In the genomic region with DNA sequence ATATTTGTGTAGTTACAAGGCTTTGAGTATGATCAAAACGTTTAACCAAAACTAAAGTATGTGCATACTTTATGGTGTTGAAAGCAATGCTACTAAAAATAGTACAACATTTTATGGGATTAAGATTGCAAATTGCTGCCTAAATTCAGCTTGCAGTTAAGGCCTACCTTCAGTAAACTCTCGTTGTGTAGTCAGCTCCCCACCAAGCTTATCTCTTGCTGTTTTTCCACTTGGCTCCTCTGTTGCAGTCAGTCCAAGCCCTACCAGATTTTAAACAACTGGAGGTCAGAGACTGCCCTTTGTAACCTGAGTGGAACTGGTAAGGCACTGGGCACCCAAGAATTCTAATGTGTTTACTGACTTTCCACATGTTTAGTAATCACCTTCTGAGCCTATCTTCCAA, we compare ENCODE assay signal across 11 cellular contexts. TPM values are rescaled to one million over a fixed set of nuclear protein-coding genes. Genes with fewer than 3 reads are reported as not detected.
DNase-seq lines count a peak whose midpoint lies in the region; ATAC-seq and TF ChIP-seq lines count a peak whose summit lies in the region.
"Had no signal": no experiment of that assay in that cellular context is flagged by ENCODE, and none has a peak within 500 bp of the region (broad histone marks: within the 10 kb centered on the region; RNA-seq: fewer than 3 reads in every experiment).

No MANE protein-coding gene starts in this region.

- no peaks in the 10 kb centered on the region for H3K9me3 Mint-ChIP-seq in activated T-helper 17 cell treated with anti-CD3 and anti-CD28 coated beads, Interleukin-2, amount 50 U/mL, for 72 hours
- no peaks in the 10 kb centered on the region for H3K9me3 Mint-ChIP-seq in stimulated activated effector memory CD8-positive, alpha-beta T cell treated with anti-CD3 and anti-CD28 coated beads, Interleukin-12 subunit alpha, Interleukin-12 subunit beta, amount 100 ng/mL, for 72 hours

- H3K27me3 ChIP-seq in right cardiac atrium (ENCODE audit: control insufficient read depth, insufficient read depth) = no peaks in the 10 kb centered on the region
- no peaks in the 10 kb centered on the region for H3K27me3 ChIP-seq in sigmoid colon

- H3K36me3 ChIP-seq in sigmoid colon = no peaks in the 10 kb centered on the region

- H3K36me3 Mint-ChIP-seq in activated T-helper 17 cell treated with anti-CD3 and anti-CD28 coated beads, Interleukin-2, amount 50 U/mL, for 72 hours (ENCODE audit: low read depth) = peaks cover 55% of the 10 kb centered on the region
- H3K36me3 Mint-ChIP-seq in stimulated activated effector memory CD8-positive, alpha-beta T cell treated with anti-CD3 and anti-CD28 coated beads, Interleukin-12 subunit alpha, Interleukin-12 subunit beta, amount 100 ng/mL, for 72 hours = peaks cover 22% of the 10 kb centered on the region

- intact Hi-C loops in right cardiac atrium (cut with DNase I) = no loop called here
- intact Hi-C loops in sigmoid colon (cut with DNase I) = no loop called here

- peak overlapping the region; percentile 5; the same call in 1 of the 2 replicates for H3K27ac ChIP-seq in VCaP
- peak overlapping the region; percentile 63 for H3K27ac ChIP-seq in right cardiac atrium (ENCODE audit: low read length)
- H3K27ac ChIP-seq in sigmoid colon = peak overlapping the region; percentile 60 to 75 (median 62)
- H3K27ac ChIP-seq: parathyroid adenoma had no signal

- H3K27ac Mint-ChIP-seq in activated T-helper 17 cell treated with anti-CD3 and anti-CD28 coated beads, Interleukin-2, amount 50 U/mL, for 72 hours = no peak overlapping the region
- no peak overlapping the region for H3K27ac Mint-ChIP-seq in stimulated activated effector memory CD8-positive, alpha-beta T cell treated with anti-CD3 and anti-CD28 coated beads, Interleukin-12 subunit alpha, Interleukin-12 subunit beta, amount 100 ng/mL, for 72 hours
- H3K27ac Mint-ChIP-seq: activated CD8-positive, alpha-beta memory T cell treated with anti-CD3 and anti-CD28 coated beads, Interleukin-2, amount 10 ng/mL, durations not matched to agents 7 days and 5 days had no signal

- no peak for TF ChIP-seq EP300 in sigmoid colon (IDR thresholded peaks at IDR 0.05)

- no peak for TF ChIP-seq POLR2A in sigmoid colon (IDR thresholded peaks at IDR 0.05)

- H3K27me3 Mint-ChIP-seq in activated T-helper 17 cell treated with anti-CD3 and anti-CD28 coated beads, Interleukin-2, amount 50 U/mL, for 72 hours = no peaks in the 10 kb centered on the region
- H3K27me3 Mint-ChIP-seq: activated CD8-positive, alpha-beta memory T cell treated with anti-CD3 and anti-CD28 coated beads, Interleukin-2, amount 10 ng/mL, durations not matched to agents 7 days and 5 days had no signal

- H3K9me3 ChIP-seq in right cardiac atrium (ENCODE audit: control insufficient read depth, low read length) (no peaks in the 10 kb centered on the region), sigmoid colon (no peaks in the 10 kb centered on the region)

- H3K4me1 Mint-ChIP-seq in activated T-helper 17 cell treated with anti-CD3 and anti-CD28 coated beads, Interleukin-2, amount 50 U/mL, for 72 hours = peaks cover 37% of the 10 kb centered on the region
- H3K4me1 Mint-ChIP-seq in stimulated activated effector memory CD8-positive, alpha-beta T cell treated with anti-CD3 and anti-CD28 coated beads, Interleukin-12 subunit alpha, Interleukin-12 subunit beta, amount 100 ng/mL, for 72 hours = peaks cover 45% of the 10 kb centered on the region

- H3K4me1 ChIP-seq in right cardiac atrium (ENCODE audit: control insufficient read depth, insufficient read depth, low read length) (peaks cover 10% of the 10 kb centered on the region), sigmoid colon (peaks cover 0 to 54% (median 32%) of the 10 kb centered on the region in 4 donors)

- TF ChIP-seq CTCF in VCaP (conservative IDR thresholded peaks at IDR 0.05) = no peak
- TF ChIP-seq CTCF in sigmoid colon (IDR thresholded peaks at IDR 0.05) = no peak

- DNase-seq in H4 (ENCODE audit: low spot score) (peak; percentile 14), right cardiac atrium (no peak), sigmoid colon (no peak), GDM1 (lab: John Stamatoyannopoulos, UW) (no peak)
- no peak for DNase-seq in activated CD4-positive, alpha-beta T cell treated with anti-CD3 and anti-CD28 coated beads, Interleukin-2, amount 50 U/mL, for 4 hours
- DNase-seq in stimulated activated effector memory CD8-positive, alpha-beta T cell treated with anti-CD3 and anti-CD28 coated beads, Interleukin-12 subunit alpha, Interleukin-12 subunit beta, amount 100 ng/mL, for 72 hours (ENCODE audit: low spot score in 2 of 2) = no peak
- DNase-seq: activated CD8-positive, alpha-beta memory T cell treated with anti-CD3 and anti-CD28 coated beads, Interleukin-2, amount 10 ng/mL, durations not matched to agents 7 days and 5 days; PC-3 had no signal

- peak; percentile 69 to 78 for ATAC-seq in right cardiac atrium
- ATAC-seq in activated T-helper 17 cell treated with anti-CD3 and anti-CD28 coated beads, Interleukin-2, amount 50 U/mL, for 72 hours (replicated peaks) = no peak
- ATAC-seq in stimulated activated effector memory CD8-positive, alpha-beta T cell treated with anti-CD3 and anti-CD28 coated beads, Interleukin-12 subunit alpha, Interleukin-12 subunit beta, amount 100 ng/mL, for 72 hours = no peak
- ATAC-seq: activated CD8-positive, alpha-beta memory T cell treated with anti-CD3 and anti-CD28 coated beads, Interleukin-2, amount 10 ng/mL, durations not matched to agents 7 days and 5 days; PC-3 had no signal

- no peak overlapping the region for H3K4me3 Mint-ChIP-seq in activated T-helper 17 cell treated with anti-CD3 and anti-CD28 coated beads, Interleukin-2, amount 50 U/mL, for 72 hours
- no peak overlapping the region for H3K4me3 Mint-ChIP-seq in stimulated activated effector memory CD8-positive, alpha-beta T cell treated with anti-CD3 and anti-CD28 coated beads, Interleukin-12 subunit alpha, Interleukin-12 subunit beta, amount 100 ng/mL, for 72 hours
- H3K4me3 Mint-ChIP-seq: activated CD8-positive, alpha-beta memory T cell treated with anti-CD3 and anti-CD28 coated beads, Interleukin-2, amount 10 ng/mL, durations not matched to agents 7 days and 5 days had no signal

- WGBS in right cardiac atrium = 26% methylated on average over 2 of the region's 2 CpGs
- WGBS in sigmoid colon, 2 donors = 14 to 42% methylated on average over 2 of the region's 2 CpGs

- H3K4me3 ChIP-seq in right cardiac atrium (ENCODE audit: low read length) (no peak overlapping the region), sigmoid colon (no peak overlapping the region)

RNA-seq across cellular contexts. Expression of a gene that starts 25.7 kb away (rescaled TPM):
- 5.8 and 8.9 TPM in 2 replicates for total RNA-seq in H4 (2014; rRNA removed; shearing (Covaris generic))
- total RNA-seq in right cardiac atrium (10 to 100 TPM; 76.6 to 86.6 (median 84.1) TPM), sigmoid colon (100 to 1,000 TPM in 1 of 4 donors, 10 to 100 TPM in 3; 61.7 to 100 (median 85.4) TPM)
- polyA plus RNA-seq in right cardiac atrium (63.4 TPM), sigmoid colon (10 to 100 TPM in 2 of 3 donors, 1 to 10 TPM in 1; 7.2 to 16.6 (median 10.9) TPM)
- 10 to 100 TPM; 64.2 to 80.5 TPM for total RNA-seq in activated T-helper 17 cell treated with anti-CD3 and anti-CD28 coated beads, Interleukin-2, amount 50 U/mL, for 72 hours

Comparison
In these comparisons a context has a peak if more than half of its experiments do, and no peak if none do; other contexts are left out.
1. H3K27ac ChIP-seq: peak in every context shown above with its lines; median percentile 63 in right cardiac atrium; 62 in sigmoid colon; 5 in VCaP.
2. ATAC-seq: peak in right cardiac atrium (2 of 2); none in activated T-helper 17 cell treated with anti-CD3 and anti-CD28 coated beads, Interleukin-2, amount 50 U/mL, for 72 hours (single experiment) and stimulated activated effector memory CD8-positive, alpha-beta T cell treated with anti-CD3 and anti-CD28 coated beads, Interleukin-12 subunit alpha, Interleukin-12 subunit beta, amount 100 ng/mL, for 72 hours (single experiment).